ENCODE assay signal across 25 cellular contexts in the genomic region with DNA sequence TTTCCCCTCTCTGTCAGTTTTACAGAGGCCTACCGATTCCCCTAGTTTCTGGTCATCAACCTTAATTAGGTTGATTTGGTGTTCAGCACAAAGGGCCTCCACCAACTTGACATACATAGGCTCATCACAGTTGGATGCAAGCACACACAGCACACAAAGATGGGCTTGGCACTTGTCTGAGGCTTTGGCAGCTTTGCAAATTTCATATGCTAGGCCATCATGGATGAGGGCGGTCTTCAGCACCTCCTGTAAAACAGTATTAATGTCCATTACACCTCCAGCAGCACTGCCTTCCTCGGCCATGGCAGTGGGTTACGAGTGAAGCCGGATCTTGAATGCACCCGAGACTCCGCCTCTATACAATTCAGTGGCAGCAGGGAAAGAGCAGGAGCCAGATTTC.
"Had no signal": no experiment of that assay in that cellular context is flagged by ENCODE, and none has a peak within 500 bp of the region (broad histone marks: within the 10 kb centered on the region; RNA-seq: fewer than 3 reads in every experiment).

No MANE protein-coding gene starts in this region.

- ATAC-seq: activated CD8-positive, alpha-beta T cell treated with anti-CD3 and anti-CD28 coated beads for 36 hours; gastroesophageal sphincter; left colon; naive thymus-derived CD4-positive, alpha-beta T cell; sciatic nerve; stimulated activated naive CD8-positive, alpha-beta T cell treated with anti-CD3 and anti-CD28 coated beads, Interleukin-15, amount 100 ng/mL, for 72 hours had no signal

- DNase-seq: activated CD4-positive, alpha-beta T cell treated with anti-CD3 and anti-CD28 coated beads for 48 hours; activated CD4-positive, CD25-positive, alpha-beta regulatory T cell; activated CD8-positive, alpha-beta T cell treated with anti-CD3 and anti-CD28 coated beads for 36 hours; activated naive CD4-positive, alpha-beta T cell treated with Interleukin-2 at 50 U/mL for 16 hours; activated naive CD8-positive, alpha-beta T cell treated with anti-CD3 and anti-CD28 coated beads, Interleukin-2, amount 10 ng/mL, durations not matched to agents 7 days and 5 days; activated T-cell treated with anti-CD3 and anti-CD28 coated beads, Interleukin-2, amount 50 U/mL, for 48 hours; amniotic stem cell; brain microvascular endothelial cell; kidney; left colon; mammary epithelial cell; naive thymus-derived CD4-positive, alpha-beta T cell; ovary; stimulated activated CD4-positive, alpha-beta T cell treated with anti-CD3 and anti-CD28 coated beads, Interleukin-12 subunit alpha, Interleukin-12 subunit beta, amount 100 ng/mL, for 4 hours; stimulated activated CD4-positive, alpha-beta T cell treated with anti-CD3 and anti-CD28 coated beads, Interleukin-4, amount 100 ng/mL, for 1 hour; stimulated activated naive CD8-positive, alpha-beta T cell treated with anti-CD3 and anti-CD28 coated beads, Interleukin-15, amount 100 ng/mL, for 72 hours; substantia nigra; T-helper 1 cell; uterus had no signal

- H3K27ac Mint-ChIP-seq: activated naive CD8-positive, alpha-beta T cell treated with anti-CD3 and anti-CD28 coated beads, Interleukin-2, amount 10 ng/mL, durations not matched to agents 7 days and 5 days; mesothelial cell of epicardium; progenitor cell of endocrine pancreas; T-helper 2 cell treated with Interferon-gamma antibody and Interleukin-4, amounts not matched to agents 5 μg/mL and 100 μg/mL, for 36 hours; type B pancreatic cell had no signal

- H3K9me3 Mint-ChIP-seq: activated CD8-positive, alpha-beta T cell treated with anti-CD3 and anti-CD28 coated beads for 36 hours; activated naive CD8-positive, alpha-beta T cell treated with anti-CD3 and anti-CD28 coated beads, Interleukin-2, amount 10 ng/mL, durations not matched to agents 7 days and 5 days; mesothelial cell of epicardium; naive thymus-derived CD4-positive, alpha-beta T cell; stimulated activated naive CD8-positive, alpha-beta T cell treated with anti-CD3 and anti-CD28 coated beads, Interleukin-15, amount 100 ng/mL, for 72 hours; T-helper 2 cell treated with Interferon-gamma antibody and Interleukin-4, amounts not matched to agents 5 μg/mL and 100 μg/mL, for 36 hours; type B pancreatic cell had no signal

- H3K4me1 Mint-ChIP-seq: mesothelial cell of epicardium had no signal

- H3K4me3 Mint-ChIP-seq: activated CD8-positive, alpha-beta T cell treated with anti-CD3 and anti-CD28 coated beads for 36 hours; activated naive CD8-positive, alpha-beta T cell treated with anti-CD3 and anti-CD28 coated beads, Interleukin-2, amount 10 ng/mL, durations not matched to agents 7 days and 5 days; mesothelial cell of epicardium; naive thymus-derived CD4-positive, alpha-beta T cell; stimulated activated naive CD8-positive, alpha-beta T cell treated with anti-CD3 and anti-CD28 coated beads, Interleukin-15, amount 100 ng/mL, for 72 hours; T-helper 2 cell treated with Interferon-gamma antibody and Interleukin-4, amounts not matched to agents 5 μg/mL and 100 μg/mL, for 36 hours; type B pancreatic cell had no signal

- H3K27me3 Mint-ChIP-seq: activated CD8-positive, alpha-beta T cell treated with anti-CD3 and anti-CD28 coated beads for 36 hours; activated naive CD8-positive, alpha-beta T cell treated with anti-CD3 and anti-CD28 coated beads, Interleukin-2, amount 10 ng/mL, durations not matched to agents 7 days and 5 days; naive thymus-derived CD4-positive, alpha-beta T cell; progenitor cell of endocrine pancreas; stimulated activated naive CD8-positive, alpha-beta T cell treated with anti-CD3 and anti-CD28 coated beads, Interleukin-15, amount 100 ng/mL, for 72 hours; type B pancreatic cell had no signal
